Comparison of ENCODE assay signal across 1 cellular context in genomic region chr22:50542416-50542927, GRCh38.
A peak's percentile ranks its signal among the peaks of the same experiment; 100 is the strongest.
TF ChIP-seq lines count a peak whose summit lies in the region.

No MANE protein-coding gene starts in this region.

TF ChIP-seq in GM12878, 131 proteins besides CTCF, POLR2A, EP300 and RAD21 (continued from another document and continues in another):
- TF ChIP-seq CEBPB (IDR thresholded peaks at IDR 0.05; ENCODE audit: borderline replicate concordance in 1 of 2, low read depth in 2 of 2, low read length in 2 of 2) (no peak), ASH2L (IDR thresholded peaks at IDR 0.05; ENCODE audit: borderline replicate concordance, low read depth) (0 out of 2 replicates have a peak, but pooled peaks have one; percentile 57), NBN (IDR thresholded peaks at IDR 0.05) (peak; percentile 89), SP1 (IDR thresholded peaks at IDR 0.05; ENCODE audit: low read depth, low read length) (peak; percentile 7), SRF (IDR thresholded peaks at IDR 0.05; ENCODE audit: low read depth in 2 of 2, low read length in 2 of 2) (no peak), KDM1A (IDR thresholded peaks at IDR 0.05; ENCODE audit: borderline replicate concordance) (no peak), EED (IDR thresholded peaks at IDR 0.05; ENCODE audit: low read depth) (peak; percentile 86), NR2C1 (IDR thresholded peaks at IDR 0.05) (no peak), TCF3 (IDR thresholded peaks at IDR 0.05; ENCODE audit: borderline replicate concordance, insufficient read depth, low read depth, low read length) (peak; percentile 72; the same call in 1 of the 2 replicates), HDAC2 (IDR thresholded peaks at IDR 0.05) (no peak), ETV6 (conservative IDR thresholded peaks at IDR 0.05 in 1 of 2, IDR thresholded peaks at IDR 0.05 in 1 of 2; ENCODE audit: borderline replicate concordance in 1 of 2, low read depth in 1 of 2) (peak in 1 of 2 experiments; percentile 79; a peak in 2 of 4 replicates), SMAD5 (IDR thresholded peaks at IDR 0.05; ENCODE audit: low read depth) (no peak), IRF5 (IDR thresholded peaks at IDR 0.05; ENCODE audit: borderline replicate concordance) (no peak), CREM (IDR thresholded peaks at IDR 0.05; ENCODE audit: low read depth) (peak; percentile 83), NFXL1 (IDR thresholded peaks at IDR 0.05; ENCODE audit: borderline replicate concordance) (no peak), KAT2A (conservative IDR thresholded peaks at IDR 0.05; ENCODE audit: control insufficient read depth, low read depth, low read length) (no peak), CREB1 (IDR thresholded peaks at IDR 0.05; ENCODE audit: low read depth) (peak; percentile 87), YBX1 (IDR thresholded peaks at IDR 0.05) (no peak), ZNF622 (IDR thresholded peaks at IDR 0.05) (no peak), TCF12 (IDR thresholded peaks at IDR 0.05; ENCODE audit: low read depth, low read length) (peak; percentile 66), DPF2 (IDR thresholded peaks at IDR 0.05) (peak; percentile 74), POLR2AphosphoS5 (IDR thresholded peaks at IDR 0.05; ENCODE audit: low read length) (peak; percentile 94), EZH2 (IDR thresholded peaks at IDR 0.05; ENCODE audit: borderline replicate concordance, control insufficient read depth, low read depth, low read length) (no peak), GATAD2B (conservative IDR thresholded peaks at IDR 0.05; ENCODE audit: low read depth) (peak; percentile 69), SMAD1 (IDR thresholded peaks at IDR 0.05; ENCODE audit: low read depth, partially characterized antibody) (peak; percentile 70), RFX5 (IDR thresholded peaks at IDR 0.05; ENCODE audit: low read depth, low read length) (peak; percentile 71; the same call in 1 of the 2 replicates), SIX5 (IDR thresholded peaks at IDR 0.05; ENCODE audit: low read depth, low read length, severe bottlenecking) (no peak), TBL1XR1 (IDR thresholded peaks at IDR 0.05; ENCODE audit: low read depth, low read length) (peak; percentile 60; the same call in 1 of the 2 replicates), IRF3 (IDR thresholded peaks at IDR 0.05) (no peak), MXI1 (IDR thresholded peaks at IDR 0.05; ENCODE audit: low read depth, low read length) (no peak), TCF7 (IDR thresholded peaks at IDR 0.05; ENCODE audit: borderline replicate concordance) (no peak), SMARCA5 (IDR thresholded peaks at IDR 0.05) (0 out of 2 replicates have a peak, but pooled peaks have one; percentile 22), FOS (IDR thresholded peaks at IDR 0.05; ENCODE audit: borderline replicate concordance, extremely low read depth, insufficient read length) (no peak), NFYA (IDR thresholded peaks at IDR 0.05; ENCODE audit: borderline replicate concordance, low read depth, low read length) (no peak), BHLHE40 (IDR thresholded peaks at IDR 0.05; ENCODE audit: borderline replicate concordance in 1 of 2, low read depth in 2 of 2, low read length in 1 of 2) (peak; percentile 93 to 94), HDAC6 (IDR thresholded peaks at IDR 0.05; ENCODE audit: unreplicated experiment) (peak; percentile 82), BCL3 (IDR thresholded peaks at IDR 0.05; ENCODE audit: borderline replicate concordance, insufficient read depth, low read depth, low read length, poor library complexity, severe bottlenecking) (no peak), ZNF592 (IDR thresholded peaks at IDR 0.05) (peak; percentile 95), ZNF687 (IDR thresholded peaks at IDR 0.05) (peak; percentile 100), MEF2A (IDR thresholded peaks at IDR 0.05; ENCODE audit: insufficient read depth, low read depth, low read length) (no peak), HSF1 (IDR thresholded peaks at IDR 0.05; ENCODE audit: low read depth, low read length) (no peak), RB1 (IDR thresholded peaks at IDR 0.05; ENCODE audit: borderline replicate concordance) (no peak), CHD4 (IDR thresholded peaks at IDR 0.05) (no peak), BCL11A (IDR thresholded peaks at IDR 0.05; ENCODE audit: low read depth, low read length) (peak; percentile 52; the same call in 1 of the 2 replicates), KLF5 (IDR thresholded peaks at IDR 0.05; ENCODE audit: partially characterized antibody) (no peak), REST (IDR thresholded peaks at IDR 0.05; ENCODE audit: low read depth, low read length) (no peak), HCFC1 (IDR thresholded peaks at IDR 0.05; ENCODE audit: low read length) (0 out of 2 replicates have a peak, but pooled peaks have one; percentile 19), GABPA (IDR thresholded peaks at IDR 0.05; ENCODE audit: low read depth) (no peak), SREBF2 (IDR thresholded peaks at IDR 0.05; ENCODE audit: low read length) (no peak)
